21 cellular contexts compared by ENCODE assay signal in the genomic region with DNA sequence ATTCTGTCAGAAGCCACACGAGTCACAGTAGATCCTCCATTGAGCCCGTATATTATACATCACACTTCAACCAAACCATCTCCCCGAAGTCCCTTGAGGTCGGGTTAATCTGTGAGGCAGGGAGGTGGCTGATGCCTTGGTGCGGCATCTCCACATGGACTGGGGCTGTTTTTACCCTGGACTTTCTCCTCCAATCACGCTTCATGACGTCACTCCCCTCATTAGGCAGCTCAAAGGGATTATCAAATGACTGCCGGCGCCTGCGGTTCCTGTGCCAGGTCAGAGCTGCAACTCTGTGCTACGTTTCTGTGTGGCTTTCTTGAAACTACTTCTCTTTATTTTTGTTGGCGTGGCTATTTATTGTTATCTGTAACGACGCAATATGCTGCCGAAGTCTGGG. TPM values are rescaled to one million over a fixed set of nuclear protein-coding genes. Genes with fewer than 3 reads are reported as not detected.
DNase-seq lines count a peak whose midpoint lies in the region; ATAC-seq, FAIRE-seq and TF ChIP-seq lines count a peak whose summit lies in the region.
"Had no signal": no experiment of that assay in that cellular context is flagged by ENCODE, and none has a peak within 500 bp of the region (broad histone marks: within the 10 kb centered on the region; RNA-seq: fewer than 3 reads in every experiment).

No MANE protein-coding gene starts in this region.

- ATAC-seq in left ventricle myocardium superior (peak; percentile 60), thoracic aorta (ENCODE audit: insufficient number of reproducible peaks, low FRiP score, low read depth) (peak; percentile 35), GM18861 (IDR thresholded peaks at IDR 0.05; ENCODE audit: unreplicated experiment) (no peak)
- ATAC-seq: activated CD8-positive, alpha-beta memory T cell treated with anti-CD3 and anti-CD28 coated beads, Interleukin-2, amount 10 ng/mL, durations not matched to agents 7 days and 5 days; pancreas had no signal

- H3K4me1 Mint-ChIP-seq in astrocyte (ENCODE audit: low read depth, unreplicated experiment) = peaks cover 4% of the 10 kb centered on the region

- H3K4me3 Mint-ChIP-seq in astrocyte (ENCODE audit: unreplicated experiment) = no peak overlapping the region
- H3K4me3 Mint-ChIP-seq: activated CD8-positive, alpha-beta memory T cell treated with anti-CD3 and anti-CD28 coated beads, Interleukin-2, amount 10 ng/mL, durations not matched to agents 7 days and 5 days; activated naive CD4-positive, alpha-beta T cell treated with anti-CD3 and anti-CD28 coated beads, Interleukin-2, amount 50 U/mL, for 24 hours; IgD-negative memory B cell had no signal

- H3K79me2 ChIP-seq in astrocyte (ENCODE audit: insufficient read depth, low read length) = no peaks in the 10 kb centered on the region

- no peak overlapping the region for H3K27ac Mint-ChIP-seq in astrocyte (ENCODE audit: unreplicated experiment)
- H3K27ac Mint-ChIP-seq: activated CD8-positive, alpha-beta memory T cell treated with anti-CD3 and anti-CD28 coated beads, Interleukin-2, amount 10 ng/mL, durations not matched to agents 7 days and 5 days; activated naive CD4-positive, alpha-beta T cell treated with anti-CD3 and anti-CD28 coated beads, Interleukin-2, amount 50 U/mL, for 24 hours; IgD-negative memory B cell had no signal

- H3K4me3 ChIP-seq in astrocyte (ENCODE audit: insufficient read depth, low read depth, low read length) (no peak overlapping the region), thoracic aorta (no peak overlapping the region), sigmoid colon (no peak overlapping the region), HAP-1 (no peak overlapping the region)
- H3K4me3 ChIP-seq: pancreas, SJCRH30 had no signal

- H3K27ac ChIP-seq in astrocyte (ENCODE audit: low read depth, low read length) (no peak overlapping the region), thoracic aorta (peak overlapping the region; percentile 92 to 99), sigmoid colon (peak overlapping the region in 1 of 4 donors; percentile 25)
- H3K27ac ChIP-seq: pancreas, SJCRH30 had no signal

- TF ChIP-seq EP300 in sigmoid colon (IDR thresholded peaks at IDR 0.05) = no peak

- H3K9ac ChIP-seq in astrocyte (ENCODE audit: low read length) = no peak overlapping the region

- H3K9me3 Mint-ChIP-seq in astrocyte (ENCODE audit: unreplicated experiment) = no peaks in the 10 kb centered on the region
- H3K9me3 Mint-ChIP-seq: activated naive CD4-positive, alpha-beta T cell treated with anti-CD3 and anti-CD28 coated beads, Interleukin-2, amount 50 U/mL, for 24 hours had no signal

- no peaks in the 10 kb centered on the region for H4K20me1 ChIP-seq in astrocyte (ENCODE audit: insufficient read depth, low read length)

- TF ChIP-seq POLR2A in sigmoid colon (IDR thresholded peaks at IDR 0.05) = no peak

- peaks cover 40% of the 10 kb centered on the region for H3K27me3 Mint-ChIP-seq in astrocyte (ENCODE audit: low read depth, unreplicated experiment)

- H3K27me3 ChIP-seq in astrocyte (ENCODE audit: insufficient read depth, low read length) = peaks cover 2% of the 10 kb centered on the region
- no peaks in the 10 kb centered on the region for H3K27me3 ChIP-seq in thoracic aorta (replicated peaks; ENCODE audit: insufficient read depth)
- no peaks in the 10 kb centered on the region for H3K27me3 ChIP-seq in sigmoid colon
- no peaks in the 10 kb centered on the region for H3K27me3 ChIP-seq in HAP-1 (ENCODE audit: low read depth)
- H3K27me3 ChIP-seq: BE2C, pancreas had no signal

- H3K36me3 Mint-ChIP-seq in astrocyte (ENCODE audit: low read depth, unreplicated experiment) = no peaks in the 10 kb centered on the region
- H3K36me3 Mint-ChIP-seq: activated CD8-positive, alpha-beta memory T cell treated with anti-CD3 and anti-CD28 coated beads, Interleukin-2, amount 10 ng/mL, durations not matched to agents 7 days and 5 days; activated naive CD4-positive, alpha-beta T cell treated with anti-CD3 and anti-CD28 coated beads, Interleukin-2, amount 50 U/mL, for 24 hours had no signal

- H3K4me1 ChIP-seq in astrocyte (ENCODE audit: insufficient read depth, low read length) (peaks cover 5% of the 10 kb centered on the region), thoracic aorta (ENCODE audit: control insufficient read depth in 1 of 2, low read depth in 2 of 2) (peaks cover 40 to 46% of the 10 kb centered on the region in 2 donors), sigmoid colon (peaks cover 0 to 30% (median 28%) of the 10 kb centered on the region in 4 donors), HAP-1 (no peaks in the 10 kb centered on the region)

- TF ChIP-seq CTCF in astrocyte (IDR thresholded peaks at IDR 0.05; ENCODE audit: insufficient read depth, low read depth, low read length) = no peak
- no peak for TF ChIP-seq CTCF in thoracic aorta (IDR thresholded peaks at IDR 0.05)
- TF ChIP-seq CTCF in sigmoid colon (IDR thresholded peaks at IDR 0.05) = no peak

- peak overlapping the region; percentile 69 for H2AFZ ChIP-seq in astrocyte (ENCODE audit: low read depth, low read length)

- H3K36me3 ChIP-seq in astrocyte (ENCODE audit: insufficient read depth, low read length) (no peaks in the 10 kb centered on the region), thoracic aorta (peaks cover 7% of the 10 kb centered on the region), sigmoid colon (peaks cover 6 to 29% (median 21%) of the 10 kb centered on the region in 4 donors), HAP-1 (replicated peaks) (no peaks in the 10 kb centered on the region)
- H3K36me3 ChIP-seq: pancreas, SJCRH30 had no signal

- no peak overlapping the region for H3K4me2 ChIP-seq in astrocyte (ENCODE audit: low read length)

- DNase-seq in NCI-H1436 (lab: John Stamatoyannopoulos, UW) = peak; percentile 79
- peak; percentile 7 for DNase-seq in astrocyte (ENCODE audit: low read depth)
- DNase-seq in left ventricle myocardium superior = peak; percentile 80
- peak; percentile 53 for DNase-seq in thoracic aorta (ENCODE audit: low spot score)
- no peak for DNase-seq in sigmoid colon
- no peak for DNase-seq in HAP-1 (ENCODE audit: low spot score in 2 of 2)
- DNase-seq in germinal center (ENCODE audit: low spot score) = no peak
- DNase-seq: activated CD8-positive, alpha-beta memory T cell treated with anti-CD3 and anti-CD28 coated beads, Interleukin-2, amount 10 ng/mL, durations not matched to agents 7 days and 5 days; BE2C; DND-41; NCI-H146; pancreas; stimulated activated CD8-positive, alpha-beta memory T cell treated with anti-CD3 and anti-CD28 coated beads, Interleukin-4, amount 100 ng/mL, for 48 hours had no signal

- H3K9me3 ChIP-seq in astrocyte (ENCODE audit: insufficient read depth, low read depth, low read length) (no peaks in the 10 kb centered on the region), thoracic aorta (no peaks in the 10 kb centered on the region), sigmoid colon (no peaks in the 10 kb centered on the region), HAP-1 (no peaks in the 10 kb centered on the region)
- H3K9me3 ChIP-seq: BE2C, pancreas, SJCRH30 had no signal

- no peak for FAIRE-seq in astrocyte (lab: Jason Lieb, UNC)
- FAIRE-seq: colon, GM12891, islet of Langerhans, pancreas, urothelium cell line had no signal

- in situ Hi-C loops in HAP-1 (cut with MboI; ENCODE audit: low sequenced_read_pairs) = no loop called here

- 39 to 70% methylated on average over 15 of the region's 15 CpGs for WGBS in sigmoid colon, 2 donors

- intact Hi-C loops in left ventricle myocardium superior (cut with micrococcal nuclease) (no loop called here), sigmoid colon (cut with DNase I) (no loop called here)

RNA-seq across cellular contexts. Expression of a gene that starts 53.7 kb away (rescaled TPM):
- total RNA-seq in astrocyte (0.24 and 0.48 TPM in 2 replicates), left ventricle myocardium superior (205 TPM), thoracic aorta (10 to 100 TPM; 44.0 to 77.6 TPM), sigmoid colon (10 to 100 TPM; 28.5 to 56.8 (median 38.5) TPM)
- 1 to 10 TPM; 1.6 to 5.8 (median 4.2) TPM for polyA plus RNA-seq in sigmoid colon

Comparison
In these comparisons a context has a peak if more than half of its experiments do, and no peak if none do; other contexts are left out.
1. DNase-seq: peak in NCI-H1436 (single experiment), astrocyte (single experiment), left ventricle myocardium superior (single experiment) and thoracic aorta (single experiment); none in sigmoid colon (single experiment), HAP-1 (0 of 2) and germinal center (single experiment).
2. RNA of a gene that starts 53.7 kb away (total RNA-seq): 205 TPM in left ventricle myocardium superior (single experiment), 44.0 to 77.6 TPM in thoracic aorta and 28.5 to 56.8 TPM in sigmoid colon; 0.24 to 0.48 TPM in astrocyte; every median in the first group is over 10 times any median in the second.